ENCODE assay signal across 7 cellular contexts in the genomic region with DNA sequence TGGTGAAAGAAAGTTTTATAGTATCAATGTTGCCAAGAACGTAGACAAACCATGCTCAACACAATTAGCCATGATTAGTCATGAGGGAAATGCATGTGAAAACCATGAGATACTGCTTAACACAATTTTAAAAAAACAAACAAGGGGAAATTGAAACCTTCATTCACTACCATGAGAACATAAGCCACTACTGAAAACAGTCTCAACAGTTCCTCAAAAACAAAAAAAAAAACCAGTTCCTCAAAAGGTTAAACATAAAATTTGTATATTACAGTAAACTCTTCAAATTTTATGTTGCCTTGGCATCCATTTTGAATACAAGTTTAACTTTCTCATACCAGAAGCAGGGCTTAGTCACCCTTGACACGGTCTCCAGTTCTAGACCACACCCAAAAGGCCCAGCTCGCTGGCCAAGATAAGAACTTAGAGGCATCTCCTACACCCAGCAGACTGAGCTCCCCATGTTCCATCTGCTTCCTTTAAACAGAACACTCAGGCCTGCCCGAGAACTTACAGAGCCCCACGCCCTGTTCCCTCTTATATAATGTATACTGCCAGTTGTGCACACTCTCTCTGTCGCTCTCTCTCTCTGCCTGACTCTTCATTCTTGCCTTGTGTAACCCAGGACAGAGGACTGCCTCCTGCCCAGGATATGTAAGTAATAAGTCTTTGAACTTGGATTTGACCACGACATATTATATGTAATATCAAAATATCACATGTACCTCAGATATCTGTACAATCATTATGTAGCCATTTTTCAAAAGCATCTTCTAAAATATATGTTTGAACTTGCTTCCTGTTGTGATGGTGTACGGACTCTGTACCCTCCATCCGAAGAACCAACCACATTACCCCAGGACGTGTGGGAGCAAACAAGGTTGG.
DNase-seq lines count a peak whose midpoint lies in the region; ATAC-seq and TF ChIP-seq lines count a peak whose summit lies in the region.

No MANE protein-coding gene starts in this region.

- CTCF ChIA-PET in RWPE1 (lab: Yijun Ruan, JAX): no interaction called here

- POLR2A ChIA-PET in RWPE1 (lab: Yijun Ruan, JAX; ENCODE audit: low non-redundant PET): no interaction called here

- H3K4me3 ChIP-seq in astrocyte of the cerebellum (ENCODE audit: low read depth, low read length): no peak overlapping the region

- in situ Hi-C loops in astrocyte of the cerebellum (cut with HindIII; ENCODE audit: low sequenced_read_pairs): no loop called here

- peak; percentile 58 for ATAC-seq in GM18909 (IDR thresholded peaks at IDR 0.05; ENCODE audit: poor library complexity, unreplicated experiment)
- peak; percentile 48 for ATAC-seq in HG03045 (IDR thresholded peaks at IDR 0.05; ENCODE audit: unreplicated experiment)
- peak; percentile 86 for ATAC-seq in stimulated activated naive CD8-positive, alpha-beta T cell treated with anti-CD3 and anti-CD28 coated beads, Interleukin-15, Interleukin-2, amounts not matched to agents 100 U/mL and 50 U/mL, for 24 hours

- TF ChIP-seq CTCF in RWPE1 (conservative IDR thresholded peaks at IDR 0.05; ENCODE audit: low read depth) (no peak), astrocyte of the cerebellum (IDR thresholded peaks at IDR 0.05; ENCODE audit: low read depth, low read length, missing control alignments) (no peak)

- H3K27ac ChIP-seq in RWPE1: peak overlapping the region; percentile 88

- peak; percentile 80 for DNase-seq in RWPE1 (ENCODE audit: low spot score)
- peak; percentile 68 for DNase-seq in astrocyte of the cerebellum (ENCODE audit: low read depth)
- DNase-seq in kidney tubule cell (ENCODE audit: low spot score): peak; percentile 82
- peak; percentile 47 for DNase-seq in stimulated activated naive CD8-positive, alpha-beta T cell treated with anti-CD3 and anti-CD28 coated beads, Interleukin-15, Interleukin-2, amounts not matched to agents 100 U/mL and 50 U/mL, for 24 hours
- DNase-seq in NCI-H2227 treated with DMSO at 0.1 percent for 48 hours (lab: John Stamatoyannopoulos, UW): no peak
